Comparison of ENCODE assay signal across 27 cellular contexts in the genomic region with DNA sequence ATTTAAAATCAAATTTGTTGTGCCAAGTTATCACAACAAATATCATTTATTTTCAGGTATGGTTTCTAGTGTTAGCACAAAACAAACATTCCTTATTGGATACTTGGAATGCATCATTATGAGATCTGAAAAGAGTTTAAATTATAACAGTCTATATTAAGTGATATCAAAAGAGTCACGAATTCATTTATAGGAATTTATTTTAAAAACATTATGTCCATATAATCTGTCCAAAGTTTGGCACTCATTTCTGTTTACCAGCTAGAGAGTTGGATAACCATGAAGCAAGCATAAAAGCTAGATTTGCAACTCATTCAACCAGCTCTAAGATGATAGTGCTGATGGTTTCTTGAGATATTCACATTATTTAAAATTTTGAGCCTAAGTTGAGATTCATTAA.
"Had no signal": no experiment of that assay in that cellular context is flagged by ENCODE, and none has a peak within 500 bp of the region (broad histone marks: within the 10 kb centered on the region; RNA-seq: fewer than 3 reads in every experiment).

No MANE protein-coding gene starts in this region.

- H3K36me3 ChIP-seq: stomach, suprapubic skin, thoracic aorta, thyroid gland, tibial artery, tibial nerve, transverse colon, upper lobe of left lung, upper lobe of right lung, uterus, vagina had no signal

- H3K27ac ChIP-seq: stomach, suprapubic skin, testis, thoracic aorta, thyroid gland, tibial artery, tibial nerve, transverse colon, upper lobe of left lung, upper lobe of right lung, uterus, vagina had no signal

- DNase-seq: stimulated activated CD4-positive, alpha-beta T cell treated with anti-CD3 and anti-CD28 coated beads, Interleukin-2, amount 100 ng/mL, for 48 hours; stimulated activated CD4-positive, alpha-beta T cell treated with anti-CD3 and anti-CD28 coated beads, Interleukin-4, amount 100 ng/mL, for 1 hour; stimulated activated CD4-positive, alpha-beta T cell treated with anti-CD3 and anti-CD28 coated beads, Interleukin-4, amount 100 ng/mL, for 24 hours; stimulated activated CD4-positive, alpha-beta T cell treated with anti-CD3 and anti-CD28 coated beads, Interleukin-4, amount 100 ng/mL, for 4 hours; stimulated activated CD8-positive, alpha-beta memory T cell treated with anti-CD3 and anti-CD28 coated beads, Interleukin-4, amount 100 ng/mL, for 48 hours; stimulated activated naive B cell treated with anti-CD40 and anti-IgM and Interleukin-4, amounts not matched to agents 10 μg/mL and 1 μg/mL and 100 μg/mL, for 72 hours; stimulated activated naive CD4-positive, alpha-beta T cell; stimulated activated naive CD4-positive, alpha-beta T cell treated with Interleukin-2 at 50 U/mL for 16 hours; stimulated activated naive CD8-positive, alpha-beta T cell treated with anti-CD3 and anti-CD28 coated beads, Interleukin-15, amount 100 ng/mL, for 72 hours; stimulated activated naive CD8-positive, alpha-beta T cell treated with anti-CD3 and anti-CD28 coated beads, Interleukin-15, Interleukin-2, amounts not matched to agents 100 U/mL and 50 U/mL, for 24 hours; stomach; substantia nigra; testis; thyroid gland; tibial artery; transverse colon; trophoblast cell; upper lobe of left lung; upper lobe of right lung; uterus had no signal

- H3K4me1 ChIP-seq: stomach, suprapubic skin, testis, thyroid gland, tibial artery, tibial nerve, transverse colon, upper lobe of left lung, upper lobe of right lung, uterus, vagina had no signal

- H3K9me3 ChIP-seq: stomach, suprapubic skin, testis, thoracic aorta, thyroid gland, tibial artery, transverse colon, upper lobe of left lung, upper lobe of right lung, uterus, vagina had no signal

- H3K4me3 ChIP-seq: stomach, suprapubic skin, testis, thoracic aorta, thyroid gland, tibial artery, tibial nerve, transverse colon, upper lobe of left lung, upper lobe of right lung, uterus, vagina had no signal

- H3K27me3 ChIP-seq: stomach, suprapubic skin, testis, thyroid gland, tibial artery, tibial nerve, transverse colon, upper lobe of left lung, upper lobe of right lung, uterus, vagina had no signal

- ATAC-seq: stimulated activated effector memory CD8-positive, alpha-beta T cell treated with anti-CD3 and anti-CD28 coated beads, Interleukin-12 subunit alpha, Interleukin-12 subunit beta, amount 100 ng/mL, for 72 hours; stimulated activated memory B cell treated with anti-CD40 and anti-IgM and Interleukin-4, amounts not matched to agents 10 μg/mL and 1 μg/mL and 100 μg/mL, for 72 hours; stimulated activated naive B cell treated with anti-CD40 and anti-IgM and Interleukin-4, amounts not matched to agents 10 μg/mL and 1 μg/mL and 100 μg/mL, for 72 hours; stimulated activated naive CD8-positive, alpha-beta T cell treated with anti-CD3 and anti-CD28 coated beads, Interleukin-15, amount 100 ng/mL, for 72 hours; stimulated activated naive CD8-positive, alpha-beta T cell treated with anti-CD3 and anti-CD28 coated beads, Interleukin-15, Interleukin-2, amounts not matched to agents 100 U/mL and 50 U/mL, for 24 hours; upper lobe of right lung had no signal

- FAIRE-seq: urothelium cell line had no signal
